Comparison of ENCODE assay signal across 12 cellular contexts in the genomic region with DNA sequence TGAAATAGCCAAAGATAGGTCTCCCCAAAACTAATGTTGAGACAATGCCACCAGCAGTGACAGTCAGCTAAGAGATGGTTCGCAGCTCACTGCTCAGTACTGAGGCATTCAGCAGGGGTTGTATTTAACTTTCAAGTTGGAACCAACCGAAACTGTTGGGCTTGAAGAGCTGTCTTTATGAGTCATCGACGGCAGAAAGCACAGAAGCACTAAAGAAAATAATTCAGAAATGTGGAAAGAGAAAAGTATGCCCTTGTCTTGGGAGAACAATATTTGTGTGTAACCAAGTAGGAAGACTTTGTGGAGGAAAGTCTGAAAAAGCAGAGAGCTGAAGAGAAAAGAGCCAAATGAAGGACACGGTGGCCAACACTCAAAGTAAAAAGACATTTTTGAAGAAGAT. TPM values are rescaled to one million over a fixed set of nuclear protein-coding genes. Genes with fewer than 3 reads are reported as not detected.
DNase-seq lines count a peak whose midpoint lies in the region; TF ChIP-seq lines count a peak whose summit lies in the region.
"Had no signal": no experiment of that assay in that cellular context is flagged by ENCODE, and none has a peak within 500 bp of the region (broad histone marks: within the 10 kb centered on the region; RNA-seq: fewer than 3 reads in every experiment).

No MANE protein-coding gene starts in this region.

- dilution Hi-C loops in mammary epithelial cell (cut with HindIII; ENCODE audit: low sequenced_read_pairs) = no loop called here

- H3K27me3 ChIP-seq in mammary epithelial cell (ENCODE audit: insufficient read depth, low read length) = no peaks in the 10 kb centered on the region
- no peaks in the 10 kb centered on the region for H3K27me3 ChIP-seq in mesenchymal stem cell (ENCODE audit: control insufficient read depth in 1 of 2, insufficient read depth in 1 of 2, low read length in 2 of 2)
- H3K27me3 ChIP-seq in prostate gland (replicated peaks; ENCODE audit: insufficient read depth) = peaks cover 2% of the 10 kb centered on the region
- H3K27me3 ChIP-seq: Peyer's patch had no signal

- CTCF ChIA-PET in mammary epithelial cell (lab: Charles Lee; ENCODE audit: low non-redundant PET) = no interaction called here

- no peak overlapping the region for H2BK15ac ChIP-seq in mesenchymal stem cell (ENCODE audit: low read depth, poor library complexity, severe bottlenecking)

- H3K18ac ChIP-seq in mesenchymal stem cell (ENCODE audit: low read depth in 1 of 2, low read length in 2 of 2) = no peak overlapping the region

- peak overlapping the region in 1 of 2 experiments; percentile 23 for H2BK12ac ChIP-seq in mesenchymal stem cell (ENCODE audit: low read length in 2 of 2)

- H3K27ac ChIP-seq in mammary epithelial cell (ENCODE audit: insufficient read depth, low read depth, low read length) (no peak overlapping the region), mesenchymal stem cell (ENCODE audit: low read length, poor library complexity, severe bottlenecking) (peak overlapping the region; percentile 60), prostate gland (no peak overlapping the region)
- H3K27ac ChIP-seq: Peyer's patch had no signal

- no peak overlapping the region for H2BK5ac ChIP-seq in mesenchymal stem cell (ENCODE audit: low read depth, low read length, poor library complexity, severe bottlenecking)

- H3K36me3 ChIP-seq in mammary epithelial cell (ENCODE audit: insufficient read depth, low read length) = no peaks in the 10 kb centered on the region
- H3K36me3 ChIP-seq in mesenchymal stem cell (ENCODE audit: control insufficient read depth in 1 of 2, insufficient read depth in 2 of 2, low read depth in 1 of 2, low read length in 2 of 2) = no peaks in the 10 kb centered on the region
- H3K36me3 ChIP-seq in prostate gland = no peaks in the 10 kb centered on the region
- H3K36me3 ChIP-seq: Peyer's patch had no signal

- intact Hi-C loops in mammary epithelial cell (cut with micrococcal nuclease) (no loop called here), prostate gland (cut with DNase I) (loop anchor here (10.0 kb wide), 1 partner anchor 269 kb away; no protein-coding TSS in a partner anchor)

- H3K9me3 ChIP-seq in mammary epithelial cell (replicated peaks; ENCODE audit: insufficient read depth, low read length) (no peaks in the 10 kb centered on the region), mesenchymal stem cell (ENCODE audit: control insufficient read depth, low read length) (no peaks in the 10 kb centered on the region), prostate gland (no peaks in the 10 kb centered on the region)
- H3K9me3 ChIP-seq: Peyer's patch had no signal

- TF ChIP-seq CTCF in mammary epithelial cell (conservative IDR thresholded peaks at IDR 0.05 in 1 of 2, IDR thresholded peaks at IDR 0.05 in 1 of 2; ENCODE audit: extremely low read depth in 1 of 2, insufficient read depth in 1 of 2, low read depth in 1 of 2, low read length in 2 of 2) (no peak), prostate gland (IDR thresholded peaks at IDR 0.05) (no peak)

- in situ Hi-C loops in ACHN (cut with HindIII; ENCODE audit: low pct_ligation_motif_present, low pct_unique_long_range_greater_than_20kb, low sequenced_read_pairs) (no loop called here), mammary epithelial cell (cut with MboI; ENCODE audit: low sequenced_read_pairs in 2 of 2) (no loop called here)

- no peak overlapping the region for H3K23ac ChIP-seq in mesenchymal stem cell (ENCODE audit: low read length in 2 of 2)

- H3K4ac ChIP-seq in mesenchymal stem cell (ENCODE audit: low read depth in 1 of 2, low read length in 2 of 2) = peak overlapping the region in 1 of 2 experiments; percentile 41

- no peak overlapping the region for H2BK120ac ChIP-seq in mesenchymal stem cell (ENCODE audit: low read depth, low read length)

- H2AK5ac ChIP-seq in mesenchymal stem cell (ENCODE audit: low read length, severe bottlenecking) = no peak overlapping the region

- no peak overlapping the region for H2AFZ ChIP-seq in mammary epithelial cell (ENCODE audit: low read depth, low read length)
- no peak overlapping the region for H2AFZ ChIP-seq in mesenchymal stem cell (ENCODE audit: low read depth, low read length)

- no peak overlapping the region for H3K14ac ChIP-seq in mesenchymal stem cell (ENCODE audit: low read length in 2 of 2)

- no peak overlapping the region for H3K4me2 ChIP-seq in mammary epithelial cell (ENCODE audit: insufficient read depth, low read depth, low read length)
- no peak overlapping the region for H3K4me2 ChIP-seq in mesenchymal stem cell (ENCODE audit: low read length, poor library complexity, severe bottlenecking)

- H3K79me2 ChIP-seq in mammary epithelial cell (ENCODE audit: insufficient read depth, low read length) = no peaks in the 10 kb centered on the region

- no peaks in the 10 kb centered on the region for H3K79me1 ChIP-seq in mesenchymal stem cell (replicated peaks; ENCODE audit: low read length, poor library complexity, severe bottlenecking)

- BruUV-seq in mammary epithelial cell (replicated peaks; lab: Mats Ljungman, UMichigan) = no TSS peak

- H3K4me3 ChIP-seq in mammary epithelial cell (replicated peaks in 1 of 3; ENCODE audit: insufficient read depth in 1 of 3, low read depth in 2 of 3, low read length in 3 of 3) (no peak overlapping the region), mesenchymal stem cell (ENCODE audit: insufficient read depth in 1 of 2, low read depth in 1 of 2, low read length in 2 of 2) (no peak overlapping the region), prostate gland (no peak overlapping the region)
- H3K4me3 ChIP-seq: Peyer's patch had no signal

- H4K8ac ChIP-seq in mesenchymal stem cell (ENCODE audit: low read length) = no peak overlapping the region

- no peak for TF ChIP-seq POLR2A in prostate gland (IDR thresholded peaks at IDR 0.05)

- DNase-seq in ACHN (peak; percentile 29), HT1080 (ENCODE audit: low read depth) (peak; percentile 38), mammary epithelial cell (peak; percentile 77), mesenchymal stem cell (peak; percentile 77), prostate gland (ENCODE audit: low spot score) (no peak), NCI-H187 (lab: John Stamatoyannopoulos, UW) (no peak), NK-92 (lab: John Stamatoyannopoulos, UW; ENCODE audit: unreplicated experiment) (no peak)
- DNase-seq in activated CD4-positive, alpha-beta T cell treated with anti-CD3 and anti-CD28 coated beads, Interleukin-2, amount 50 U/mL, for 4 hours = no peak
- DNase-seq: activated T-cell treated with anti-CD3 and anti-CD28 coated beads, Interleukin-2, amount 50 U/mL, for 24 hours; hypothalamus; NCI-H2029; Peyer's patch had no signal

- H3K4me1 ChIP-seq in mammary epithelial cell (ENCODE audit: insufficient read depth, low read length) = peaks cover 36% of the 10 kb centered on the region
- H3K4me1 ChIP-seq in mesenchymal stem cell (ENCODE audit: control insufficient read depth, insufficient read depth, low read depth, low read length) = peaks cover 12% of the 10 kb centered on the region
- peaks cover 4% of the 10 kb centered on the region for H3K4me1 ChIP-seq in prostate gland (replicated peaks)

- H4K91ac ChIP-seq in mesenchymal stem cell (ENCODE audit: low read length) = no peak overlapping the region

- 98% methylated on average over 5 of the region's 5 CpGs for WGBS in mammary epithelial cell (ENCODE audit: low coverage, missing lambda C conversion rate)
- WGBS in mesenchymal stem cell = 23% methylated on average over 5 of the region's 5 CpGs
- 43% methylated on average over 5 of the region's 5 CpGs for WGBS in prostate gland

- H3K9ac ChIP-seq in mammary epithelial cell (ENCODE audit: insufficient read depth, low read length) = no peak overlapping the region
- H3K9ac ChIP-seq in mesenchymal stem cell (ENCODE audit: low read length) = no peak overlapping the region

- H4K20me1 ChIP-seq in mammary epithelial cell (ENCODE audit: insufficient read depth, low read length) = no peaks in the 10 kb centered on the region

RNA-seq across cellular contexts. Expression of gene RARB, which starts 4.3 kb away (rescaled TPM):
- total RNA-seq in HT1080 (2014; rRNA removed; shearing (Covaris generic)) = 0.40 TPM in 2 replicates
- 4.9 and 6.8 TPM in 2 replicates for polyA plus RNA-seq in HT1080 (2015; cell fraction: cytosol; rRNA removed)
- 5.2 and 6.0 TPM in 2 replicates for polyA plus RNA-seq in HT1080 (2015; cell fraction: nucleus; rRNA removed)
- total RNA-seq in mammary epithelial cell (1 to 10 TPM in 1 of 2 donors, under 1 TPM in 1; 0.59 to 8.2 TPM), prostate gland (10 to 100 TPM in 1 of 2 donors, 1 to 10 TPM in 1; 4.4 to 17.2 TPM)
- polyA plus RNA-seq in mammary epithelial cell = 0.08 TPM
- polyA minus RNA-seq in mammary epithelial cell = 9.0 TPM
- 1.1 TPM for polyA plus RNA-seq in mesenchymal stem cell (2013, experiment 1 of 2)
- 1.2 TPM for polyA plus RNA-seq in mesenchymal stem cell (2013, experiment 2 of 2)

Comparison
In these comparisons a context has a peak if more than half of its experiments do, and no peak if none do; other contexts are left out.
1. DNase-seq: peak in ACHN (single experiment), HT1080 (single experiment), mammary epithelial cell (single experiment) and mesenchymal stem cell (single experiment); none in activated CD4-positive, alpha-beta T cell treated with anti-CD3 and anti-CD28 coated beads, Interleukin-2, amount 50 U/mL, for 4 hours (0 of 2), prostate gland (single experiment), NCI-H187 (0 of 2) and NK-92 (single experiment).